ENCODE assay signal across 32 cellular contexts in the genomic region with DNA sequence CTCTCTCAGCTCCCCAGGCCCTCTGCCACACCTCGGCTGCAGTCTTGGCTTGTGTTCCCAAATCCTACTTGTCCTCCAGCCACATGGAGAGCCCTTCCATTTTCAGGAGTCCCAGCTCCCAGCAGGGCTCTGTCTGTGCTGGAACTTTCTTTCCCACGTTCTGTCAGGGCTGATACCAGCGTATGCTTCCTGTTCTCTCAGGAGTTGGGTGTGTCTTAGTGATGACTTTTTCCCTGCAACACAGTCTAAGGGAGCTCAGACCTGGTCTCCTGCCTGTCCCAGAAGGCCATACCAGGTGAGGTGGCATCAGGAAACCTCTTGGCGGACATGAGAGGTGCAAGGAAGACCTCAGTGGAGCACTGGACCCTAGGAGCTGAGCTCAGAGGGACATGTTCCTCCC.
"Had no signal": no experiment of that assay in that cellular context is flagged by ENCODE, and none has a peak within 500 bp of the region (broad histone marks: within the 10 kb centered on the region; RNA-seq: fewer than 3 reads in every experiment).

No MANE protein-coding gene starts in this region.

- H3K27me3 Mint-ChIP-seq: activated CD4-positive, alpha-beta memory T cell treated with anti-CD3 and anti-CD28 coated beads for 36 hours; activated CD4-positive, alpha-beta T cell treated with anti-CD3 and anti-CD28 coated beads for 36 hours; activated CD4-positive, alpha-beta T cell treated with anti-CD3 and anti-CD28 coated beads, Interleukin-2, amount 10 ng/mL, durations not matched to agents 24 days and 14 days; activated CD8-positive, alpha-beta memory T cell treated with anti-CD3 and anti-CD28 coated beads, Interleukin-2, amount 10 ng/mL, durations not matched to agents 7 days and 5 days; activated naive CD4-positive, alpha-beta T cell treated with anti-CD3 and anti-CD28 coated beads, Interleukin-2, amount 50 U/mL, for 24 hours; activated naive CD8-positive, alpha-beta T cell treated with anti-CD3 and anti-CD28 coated beads for 36 hours; activated naive CD8-positive, alpha-beta T cell treated with anti-CD3 and anti-CD28 coated beads, Interleukin-2, amount 50 U/mL, for 24 hours had no signal

- H3K36me3 ChIP-seq: adrenal gland, cardiac muscle cell, colonic mucosa, esophagus squamous epithelium, gastroesophageal sphincter had no signal

- H3K4me1 Mint-ChIP-seq: activated CD4-positive, alpha-beta T cell treated with anti-CD3 and anti-CD28 coated beads for 36 hours; activated CD4-positive, alpha-beta T cell treated with anti-CD3 and anti-CD28 coated beads, Interleukin-2, amount 10 ng/mL, durations not matched to agents 24 days and 14 days; activated CD8-positive, alpha-beta memory T cell treated with anti-CD3 and anti-CD28 coated beads, Interleukin-2, amount 10 ng/mL, durations not matched to agents 7 days and 5 days; activated naive CD4-positive, alpha-beta T cell treated with anti-CD3 and anti-CD28 coated beads, Interleukin-2, amount 50 U/mL, for 24 hours; activated naive CD8-positive, alpha-beta T cell treated with anti-CD3 and anti-CD28 coated beads for 36 hours; activated naive CD8-positive, alpha-beta T cell treated with anti-CD3 and anti-CD28 coated beads, Interleukin-2, amount 50 U/mL, for 24 hours had no signal

- H3K9me3 Mint-ChIP-seq: activated CD4-positive, alpha-beta memory T cell treated with anti-CD3 and anti-CD28 coated beads for 36 hours; activated CD4-positive, alpha-beta T cell treated with anti-CD3 and anti-CD28 coated beads, Interleukin-2, amount 10 ng/mL, durations not matched to agents 24 days and 14 days; activated naive CD4-positive, alpha-beta T cell treated with anti-CD3 and anti-CD28 coated beads for 36 hours; activated naive CD4-positive, alpha-beta T cell treated with anti-CD3 and anti-CD28 coated beads, Interleukin-2, amount 50 U/mL, for 24 hours; activated naive CD8-positive, alpha-beta T cell treated with anti-CD3 and anti-CD28 coated beads for 36 hours; activated naive CD8-positive, alpha-beta T cell treated with anti-CD3 and anti-CD28 coated beads, Interleukin-2, amount 50 U/mL, for 24 hours; activated T-helper 1 cell treated with anti-CD3 and anti-CD28 coated beads, Interleukin-12 subunit alpha, Interleukin-12 subunit beta, Interleukin-2, Interleukin-4 antibody, amounts not matched to agents 30 ng/mL and 10 ng/mL and 1 ng/mL, durations not matched to agents 14 hours and 24 hours and 36 hours; activated T-helper 2 cell treated with anti-CD3 and anti-CD28 coated beads, Interferon-gamma antibody, Interleukin-2, Interleukin-4, amounts not matched to agents 10 μg/mL and 5 μg/mL and 100 μg/mL, durations not matched to agents 14 hours and 24 hours and 36 hours had no signal

- H3K27ac ChIP-seq: adrenal gland, body of pancreas, cardiac muscle cell, colonic mucosa, esophagus squamous epithelium, gastroesophageal sphincter had no signal

- DNase-seq: activated CD4-positive, alpha-beta memory T cell treated with anti-CD3 and anti-CD28 coated beads for 36 hours; activated CD4-positive, alpha-beta T cell treated with anti-CD3 and anti-CD28 coated beads for 36 hours; activated CD4-positive, alpha-beta T cell treated with anti-CD3 and anti-CD28 coated beads, Interleukin-2, amount 10 ng/mL, durations not matched to agents 24 days and 14 days; activated CD4-positive, CD25-positive, alpha-beta regulatory T cell; activated CD4-positive, CD25-positive, alpha-beta regulatory T cell treated with anti-CD3 and anti-CD28 coated beads, Interleukin-2, amount 50 U/mL, for 72 hours; activated CD8-positive, alpha-beta memory T cell treated with anti-CD3 and anti-CD28 coated beads, Interleukin-2, amount 10 ng/mL, durations not matched to agents 7 days and 5 days; activated CD8-positive, alpha-beta memory T cell treated with anti-CD3 and anti-CD28 coated beads, Interleukin-2, amount 50 U/mL, for 4 hours; activated CD8-positive, alpha-beta T cell treated with anti-CD3 and anti-CD28 coated beads, Interleukin-2, amount 10 ng/mL, durations not matched to agents 7 days and 5 days; activated effector memory CD4-positive, alpha-beta T cell treated with anti-CD3 and anti-CD28 coated beads, Interleukin-2, amount 50 U/mL, for 16 hours; activated naive CD4-positive, alpha-beta T cell treated with anti-CD3 and anti-CD28 coated beads for 36 hours; activated naive CD8-positive, alpha-beta T cell treated with anti-CD3 and anti-CD28 coated beads for 36 hours; activated naive CD8-positive, alpha-beta T cell treated with anti-CD3 and anti-CD28 coated beads, Interleukin-2, amount 50 U/mL, for 24 hours; activated T-cell treated with anti-CD3 and anti-CD28 coated beads, Interleukin-2, amount 50 U/mL, for 1 hour; activated T-cell treated with anti-CD3 and anti-CD28 coated beads, Interleukin-2, amount 50 U/mL, for 48 hours; adrenal gland; amygdala; aorta; body of pancreas; central memory CD4-positive, alpha-beta T cell; cerebellar nuclear complex; colonic mucosa; effector CD8-positive, alpha-beta T cell; endodermal cell; erythroblast; esophagus squamous epithelium; foreskin melanocyte; T-helper 2 cell had no signal

- ATAC-seq: activated CD4-positive, alpha-beta T cell treated with anti-CD3 and anti-CD28 coated beads for 36 hours; activated CD8-positive, alpha-beta memory T cell treated with anti-CD3 and anti-CD28 coated beads, Interleukin-2, amount 10 ng/mL, durations not matched to agents 7 days and 5 days; activated CD8-positive, alpha-beta T cell treated with anti-CD3 and anti-CD28 coated beads, Interleukin-2, amount 10 ng/mL, durations not matched to agents 7 days and 5 days; activated naive CD8-positive, alpha-beta T cell treated with anti-CD3 and anti-CD28 coated beads, Interleukin-2, amount 50 U/mL, for 24 hours; body of pancreas; gastroesophageal sphincter had no signal

- H3K36me3 Mint-ChIP-seq: activated CD4-positive, alpha-beta memory T cell treated with anti-CD3 and anti-CD28 coated beads for 36 hours; activated CD8-positive, alpha-beta memory T cell treated with anti-CD3 and anti-CD28 coated beads, Interleukin-2, amount 10 ng/mL, durations not matched to agents 7 days and 5 days; activated naive CD4-positive, alpha-beta T cell treated with anti-CD3 and anti-CD28 coated beads, Interleukin-2, amount 50 U/mL, for 24 hours; activated naive CD8-positive, alpha-beta T cell treated with anti-CD3 and anti-CD28 coated beads for 36 hours had no signal

- H3K9me3 ChIP-seq: adrenal gland, body of pancreas, colonic mucosa, esophagus squamous epithelium, gastroesophageal sphincter had no signal

- H3K27me3 ChIP-seq: adrenal gland, body of pancreas, cardiac muscle cell, colonic mucosa, esophagus squamous epithelium, gastroesophageal sphincter had no signal

- H3K4me1 ChIP-seq: adrenal gland, body of pancreas, colonic mucosa, esophagus squamous epithelium, gastroesophageal sphincter had no signal

- H3K4me3 ChIP-seq: adrenal gland, body of pancreas, cardiac muscle cell, colonic mucosa, esophagus squamous epithelium, gastroesophageal sphincter had no signal

- H3K27ac Mint-ChIP-seq: activated CD4-positive, alpha-beta memory T cell treated with anti-CD3 and anti-CD28 coated beads for 36 hours; activated CD4-positive, alpha-beta T cell treated with anti-CD3 and anti-CD28 coated beads for 36 hours; activated CD4-positive, alpha-beta T cell treated with anti-CD3 and anti-CD28 coated beads, Interleukin-2, amount 10 ng/mL, durations not matched to agents 24 days and 14 days; activated CD8-positive, alpha-beta memory T cell treated with anti-CD3 and anti-CD28 coated beads, Interleukin-2, amount 10 ng/mL, durations not matched to agents 7 days and 5 days; activated CD8-positive, alpha-beta T cell treated with anti-CD3 and anti-CD28 coated beads, Interleukin-2, amount 10 ng/mL, durations not matched to agents 7 days and 5 days; activated naive CD4-positive, alpha-beta T cell treated with anti-CD3 and anti-CD28 coated beads for 36 hours; activated naive CD4-positive, alpha-beta T cell treated with anti-CD3 and anti-CD28 coated beads, Interleukin-2, amount 50 U/mL, for 24 hours; activated naive CD8-positive, alpha-beta T cell treated with anti-CD3 and anti-CD28 coated beads for 36 hours; activated naive CD8-positive, alpha-beta T cell treated with anti-CD3 and anti-CD28 coated beads, Interleukin-2, amount 50 U/mL, for 24 hours; activated T-helper 1 cell treated with anti-CD3 and anti-CD28 coated beads, Interleukin-12 subunit alpha, Interleukin-12 subunit beta, Interleukin-2, Interleukin-4 antibody, amounts not matched to agents 30 ng/mL and 10 ng/mL and 1 ng/mL, durations not matched to agents 14 hours and 24 hours and 36 hours; activated T-helper 2 cell treated with anti-CD3 and anti-CD28 coated beads, Interferon-gamma antibody, Interleukin-2, Interleukin-4, amounts not matched to agents 10 μg/mL and 5 μg/mL and 100 μg/mL, durations not matched to agents 14 hours and 24 hours and 36 hours; endodermal cell had no signal

- H3K4me3 Mint-ChIP-seq: activated CD4-positive, alpha-beta memory T cell treated with anti-CD3 and anti-CD28 coated beads for 36 hours; activated CD4-positive, alpha-beta T cell treated with anti-CD3 and anti-CD28 coated beads for 36 hours; activated CD4-positive, alpha-beta T cell treated with anti-CD3 and anti-CD28 coated beads, Interleukin-2, amount 10 ng/mL, durations not matched to agents 24 days and 14 days; activated CD8-positive, alpha-beta memory T cell treated with anti-CD3 and anti-CD28 coated beads, Interleukin-2, amount 10 ng/mL, durations not matched to agents 7 days and 5 days; activated CD8-positive, alpha-beta T cell treated with anti-CD3 and anti-CD28 coated beads, Interleukin-2, amount 10 ng/mL, durations not matched to agents 7 days and 5 days; activated naive CD4-positive, alpha-beta T cell treated with anti-CD3 and anti-CD28 coated beads for 36 hours; activated naive CD4-positive, alpha-beta T cell treated with anti-CD3 and anti-CD28 coated beads, Interleukin-2, amount 50 U/mL, for 24 hours; activated naive CD8-positive, alpha-beta T cell treated with anti-CD3 and anti-CD28 coated beads for 36 hours; activated naive CD8-positive, alpha-beta T cell treated with anti-CD3 and anti-CD28 coated beads, Interleukin-2, amount 50 U/mL, for 24 hours; activated T-helper 1 cell treated with anti-CD3 and anti-CD28 coated beads, Interleukin-12 subunit alpha, Interleukin-12 subunit beta, Interleukin-2, Interleukin-4 antibody, amounts not matched to agents 30 ng/mL and 10 ng/mL and 1 ng/mL, durations not matched to agents 14 hours and 24 hours and 36 hours; endodermal cell had no signal
